14 cellular contexts compared by ENCODE assay signal in genomic region chr5:107652839-107653607, GRCh38. TPM values are rescaled to one million over a fixed set of nuclear protein-coding genes. Genes with fewer than 3 reads are reported as not detected.
DNase-seq lines count a peak whose midpoint lies in the region; ATAC-seq, FAIRE-seq and TF ChIP-seq lines count a peak whose summit lies in the region.
"Had no signal": no experiment of that assay in that cellular context is flagged by ENCODE, and none has a peak within 500 bp of the region (broad histone marks: within the 10 kb centered on the region; RNA-seq: fewer than 3 reads in every experiment).

No MANE protein-coding gene starts in this region.

- TF ChIP-seq CTCF in lung (IDR thresholded peaks at IDR 0.05; ENCODE audit: control extremely low read depth, extremely low read depth) = no peak

- no peaks in the 10 kb centered on the region for H3K9me3 Mint-ChIP-seq in activated CD8-positive, alpha-beta T cell treated with anti-CD3 and anti-CD28 coated beads, Interleukin-2, amount 10 ng/mL, durations not matched to agents 7 days and 5 days (ENCODE audit: insufficient read depth)
- H3K9me3 Mint-ChIP-seq: CD8-positive, alpha-beta T cell had no signal

- H3K9me3 ChIP-seq in HUES6 (ENCODE audit: control insufficient read depth, insufficient read depth, low read depth, low read length) (no peaks in the 10 kb centered on the region), SJCRH30 (replicated peaks) (no peaks in the 10 kb centered on the region), lung (ENCODE audit: control insufficient read depth in 2 of 2, insufficient read depth in 1 of 2, low read length in 1 of 2) (no peaks in the 10 kb centered on the region)
- H3K9me3 ChIP-seq: thyroid gland had no signal

- H3K4me3 ChIP-seq in HUES6 (ENCODE audit: low read depth, low read length) (0 out of 2 replicates have a peak overlapping the region, but pooled peaks have one; percentile 3), SJCRH30 (no peak overlapping the region), lung (no peak overlapping the region)
- H3K4me3 ChIP-seq: thyroid gland had no signal

- H3K36me3 Mint-ChIP-seq in activated CD8-positive, alpha-beta T cell treated with anti-CD3 and anti-CD28 coated beads, Interleukin-2, amount 10 ng/mL, durations not matched to agents 7 days and 5 days (ENCODE audit: low read depth) = no peaks in the 10 kb centered on the region
- H3K36me3 Mint-ChIP-seq: CD8-positive, alpha-beta T cell had no signal

- H3K4me1 ChIP-seq in HUES6 (ENCODE audit: control insufficient read depth, insufficient read depth, low read length) (peaks cover 44% of the 10 kb centered on the region), SJCRH30 (peaks cover 13% of the 10 kb centered on the region; the same call in 1 of the 2 replicates), lung (ENCODE audit: control insufficient read depth in 2 of 2, insufficient read depth in 2 of 2, low read length in 2 of 2) (peaks cover 1 to 12% of the 10 kb centered on the region in 2 donors)
- H3K4me1 ChIP-seq: thyroid gland had no signal

- POLR2A ChIA-PET in activated CD8-positive, alpha-beta T cell treated with anti-CD3 and anti-CD28 coated beads, Interleukin-2, amount 10 ng/mL, durations not matched to agents 7 days and 5 days (lab: Charles Lee) = no interaction called here

- FAIRE-seq in GM18507 (lab: Jason Lieb, UNC) = peak; percentile 29
- FAIRE-seq: bronchial epithelial cell had no signal

- WGBS in lung, 2 donors = 57 to 64% methylated on average over 4 of the region's 4 CpGs

- H3K27me3 ChIP-seq in HUES6 (ENCODE audit: control insufficient read depth, insufficient read depth, low read length) (no peaks in the 10 kb centered on the region), SJCRH30 (no peaks in the 10 kb centered on the region), lung (ENCODE audit: control insufficient read depth, insufficient read depth) (no peaks in the 10 kb centered on the region)
- H3K27me3 ChIP-seq: thyroid gland had no signal

- H3K36me3 ChIP-seq in HUES6 (ENCODE audit: control insufficient read depth, insufficient read depth, low read length) = no peaks in the 10 kb centered on the region
- H3K36me3 ChIP-seq in SJCRH30 = no peaks in the 10 kb centered on the region
- no peaks in the 10 kb centered on the region for H3K36me3 ChIP-seq in lung (ENCODE audit: control insufficient read depth in 2 of 2, insufficient read depth in 2 of 2, low read length in 2 of 2)
- H3K36me3 ChIP-seq: thyroid gland had no signal

- CTCF ChIA-PET in activated CD8-positive, alpha-beta T cell treated with anti-CD3 and anti-CD28 coated beads, Interleukin-2, amount 10 ng/mL, durations not matched to agents 7 days and 5 days (lab: Charles Lee) = no interaction called here

- DNase-seq in GM18507 (ENCODE audit: extremely low spot score, insufficient read length, low read depth) (no peak), SJCRH30 (peak; percentile 48 to 81), lung (ENCODE audit: low spot score) (no peak), erythroblast (lab: John Stamatoyannopoulos, UW) (no peak), inferior parietal cortex (ENCODE audit: extremely low spot score) (no peak)
- no peak for DNase-seq in activated CD8-positive, alpha-beta T cell treated with anti-CD3 and anti-CD28 coated beads, Interleukin-2, amount 10 ng/mL, durations not matched to agents 7 days and 5 days
- DNase-seq: activated naive CD4-positive, alpha-beta T cell; CD8-positive, alpha-beta T cell; head of caudate nucleus; occipital lobe; thyroid gland had no signal

- no peak overlapping the region for H3K4me3 Mint-ChIP-seq in activated CD8-positive, alpha-beta T cell treated with anti-CD3 and anti-CD28 coated beads, Interleukin-2, amount 10 ng/mL, durations not matched to agents 7 days and 5 days
- H3K4me3 Mint-ChIP-seq: CD8-positive, alpha-beta T cell had no signal

- H3K27ac ChIP-seq in HUES6 (ENCODE audit: low read depth, low read length) (no peak overlapping the region), SJCRH30 (no peak overlapping the region), lung (ENCODE audit: low read depth in 1 of 2, low read length in 1 of 2) (no peak overlapping the region)
- H3K27ac ChIP-seq: thyroid gland had no signal

- H3K27me3 Mint-ChIP-seq in activated CD8-positive, alpha-beta T cell treated with anti-CD3 and anti-CD28 coated beads, Interleukin-2, amount 10 ng/mL, durations not matched to agents 7 days and 5 days (ENCODE audit: low read depth) = peaks cover 13% of the 10 kb centered on the region

- H3K4me1 Mint-ChIP-seq in activated CD8-positive, alpha-beta T cell treated with anti-CD3 and anti-CD28 coated beads, Interleukin-2, amount 10 ng/mL, durations not matched to agents 7 days and 5 days (ENCODE audit: low read depth) = no peaks in the 10 kb centered on the region

- no peak for TF ChIP-seq POLR2A in erythroblast (IDR thresholded peaks at IDR 0.05; ENCODE audit: low read length)

- H3K27ac Mint-ChIP-seq in activated CD8-positive, alpha-beta T cell treated with anti-CD3 and anti-CD28 coated beads, Interleukin-2, amount 10 ng/mL, durations not matched to agents 7 days and 5 days = no peak overlapping the region
- H3K27ac Mint-ChIP-seq: CD8-positive, alpha-beta T cell had no signal

- no peak overlapping the region for H3K9ac ChIP-seq in HUES6 (ENCODE audit: low read length)

- peak; percentile 6 for ATAC-seq in lung (ENCODE audit: insufficient read depth, low FRiP score)
- ATAC-seq in GM19328 (IDR thresholded peaks at IDR 0.05; ENCODE audit: unreplicated experiment) = no peak
- no peak for ATAC-seq in activated CD8-positive, alpha-beta T cell treated with anti-CD3 and anti-CD28 coated beads, Interleukin-2, amount 10 ng/mL, durations not matched to agents 7 days and 5 days
- ATAC-seq: CD8-positive, alpha-beta T cell had no signal

RNA-seq across cellular contexts. Expression of gene EFNA5, which starts 17.7 kb away (rescaled TPM):
- total RNA-seq in SJCRH30 (2014; rRNA removed; shearing (Covaris generic)) = 32.7 and 41.3 TPM in 2 replicates
- total RNA-seq in lung = 10 to 100 TPM; 12.4 to 18.4 TPM
- polyA plus RNA-seq in lung = 1 to 10 TPM; 2.1 to 3.2 TPM
- total RNA-seq in activated CD8-positive, alpha-beta T cell treated with anti-CD3 and anti-CD28 coated beads, Interleukin-2, amount 10 ng/mL, durations not matched to agents 7 days and 5 days = not detected
- total RNA-seq: CD8-positive, alpha-beta T cell had no signal

Comparison
In these comparisons a context has a peak if more than half of its experiments do, and no peak if none do; other contexts are left out.
1. DNase-seq: peak in SJCRH30 (2 of 2); none in GM18507 (single experiment), lung (single experiment), erythroblast (0 of 2), activated CD8-positive, alpha-beta T cell treated with anti-CD3 and anti-CD28 coated beads, Interleukin-2, amount 10 ng/mL, durations not matched to agents 7 days and 5 days (single experiment) and inferior parietal cortex (single experiment).
2. RNA of gene EFNA5, which starts 17.7 kb away (total RNA-seq): 32.7 to 41.3 TPM in SJCRH30 and 12.4 to 18.4 TPM in lung; not detected in activated CD8-positive, alpha-beta T cell treated with anti-CD3 and anti-CD28 coated beads, Interleukin-2, amount 10 ng/mL, durations not matched to agents 7 days and 5 days; every median in the first group is over 10 times any median in the second.